In genomic region chr5:32562841-32563240, GRCh38 we compare ENCODE assay signal across 32 cellular contexts.
"Had no signal": no experiment of that assay in that cellular context is flagged by ENCODE, and none has a peak within 500 bp of the region (broad histone marks: within the 10 kb centered on the region; RNA-seq: fewer than 3 reads in every experiment).

No MANE protein-coding gene starts in this region.

- H2AFZ ChIP-seq: hepatocyte had no signal

- H3K27me3 Mint-ChIP-seq: activated B cell treated with CpG ODN at 0.5 μM for 24 hours; activated CD4-positive, alpha-beta T cell treated with anti-CD3 and anti-CD28 coated beads for 36 hours; activated naive CD8-positive, alpha-beta T cell; brain; progenitor cell of endocrine pancreas; stimulated activated naive CD8-positive, alpha-beta T cell treated with anti-CD3 and anti-CD28 coated beads, Interleukin-15, Interleukin-2, amounts not matched to agents 100 ng/mL and 50 ng/mL, for 24 hours; type B pancreatic cell had no signal

- H3K36me3 Mint-ChIP-seq: brain, type B pancreatic cell had no signal

- H3K4me3 Mint-ChIP-seq: activated B cell treated with CpG ODN at 0.5 μM for 24 hours; activated CD4-positive, alpha-beta T cell treated with anti-CD3 and anti-CD28 coated beads for 36 hours; activated naive CD8-positive, alpha-beta T cell; brain; nephron; stimulated activated effector memory CD8-positive, alpha-beta T cell treated with anti-CD3 and anti-CD28 coated beads, Interleukin-12 subunit alpha, Interleukin-12 subunit beta, amount 100 ng/mL, for 72 hours; stimulated activated naive CD8-positive, alpha-beta T cell treated with anti-CD3 and anti-CD28 coated beads, Interleukin-15, Interleukin-2, amounts not matched to agents 100 ng/mL and 50 ng/mL, for 24 hours; type B pancreatic cell had no signal

- H3K4me2 ChIP-seq: hepatocyte had no signal

- H3K27ac ChIP-seq: cardiac muscle cell, colonic mucosa, epithelial cell of prostate, esophagus squamous epithelium, gastroesophageal sphincter, hepatocyte, ovary, right lobe of liver, skin epidermis, vagina had no signal

- FAIRE-seq: endometrium, keratinocyte had no signal

- H3K4me1 ChIP-seq: colonic mucosa, esophagus squamous epithelium, gastroesophageal sphincter, vagina had no signal

- H3K27me3 ChIP-seq: cardiac muscle cell, colonic mucosa, esophagus squamous epithelium, gastroesophageal sphincter, hepatocyte, ovary, right lobe of liver, vagina had no signal

- H3K4me3 ChIP-seq: cardiac muscle cell, colonic mucosa, esophagus squamous epithelium, gastroesophageal sphincter, hepatocyte, mucosa of descending colon, ovary, right lobe of liver, skin epidermis, vagina had no signal

- H3K27ac Mint-ChIP-seq: activated B cell treated with CpG ODN at 0.5 μM for 24 hours; activated CD4-positive, alpha-beta T cell treated with anti-CD3 and anti-CD28 coated beads for 36 hours; activated naive CD8-positive, alpha-beta T cell; nephron; progenitor cell of endocrine pancreas; stimulated activated effector memory CD8-positive, alpha-beta T cell treated with anti-CD3 and anti-CD28 coated beads, Interleukin-12 subunit alpha, Interleukin-12 subunit beta, amount 100 ng/mL, for 72 hours; stimulated activated naive CD8-positive, alpha-beta T cell treated with anti-CD3 and anti-CD28 coated beads, Interleukin-15, Interleukin-2, amounts not matched to agents 100 ng/mL and 50 ng/mL, for 24 hours; type B pancreatic cell had no signal

- H3K79me2 ChIP-seq: hepatocyte had no signal

- DNase-seq: activated B cell treated with CpG ODN at 0.5 μM for 24 hours; activated CD4-positive, alpha-beta T cell treated with anti-CD3 and anti-CD28 coated beads for 36 hours; activated effector memory CD4-positive, alpha-beta T cell treated with Interleukin-2 at 50 U/mL for 16 hours; activated naive CD4-positive, alpha-beta T cell treated with Interleukin-2 at 50 U/mL for 16 hours; aorta; cerebellar nuclear complex; colonic mucosa; effector CD8-positive, alpha-beta T cell; esophagus squamous epithelium; left cardiac atrium; left ventricle myocardium superior; mucosa of descending colon; ovary; right lobe of liver; stimulated activated CD4-positive, alpha-beta T cell treated with anti-CD3 and anti-CD28 coated beads, Interleukin-12 subunit alpha, Interleukin-12 subunit beta, amount 100 ng/mL, for 4 hours; stimulated activated CD4-positive, alpha-beta T cell treated with anti-CD3 and anti-CD28 coated beads, Interleukin-4, amount 100 ng/mL, for 1 hour; substantia nigra had no signal

- H3K9me3 Mint-ChIP-seq: stimulated activated effector memory CD8-positive, alpha-beta T cell treated with anti-CD3 and anti-CD28 coated beads, Interleukin-12 subunit alpha, Interleukin-12 subunit beta, amount 100 ng/mL, for 72 hours; stimulated activated naive CD8-positive, alpha-beta T cell treated with anti-CD3 and anti-CD28 coated beads, Interleukin-15, Interleukin-2, amounts not matched to agents 100 ng/mL and 50 ng/mL, for 24 hours; type B pancreatic cell had no signal

- H3K36me3 ChIP-seq: cardiac muscle cell, colonic mucosa, esophagus squamous epithelium, gastroesophageal sphincter, ovary, right lobe of liver, vagina had no signal

- H3K9me3 ChIP-seq: colonic mucosa, esophagus squamous epithelium, mucosa of descending colon, ovary, right lobe of liver, vagina had no signal

- ATAC-seq: activated CD4-positive, alpha-beta T cell treated with anti-CD3 and anti-CD28 coated beads for 36 hours; gastroesophageal sphincter; left cardiac atrium; mucosa of descending colon; right lobe of liver; stimulated activated effector memory CD8-positive, alpha-beta T cell treated with anti-CD3 and anti-CD28 coated beads, Interleukin-12 subunit alpha, Interleukin-12 subunit beta, amount 100 ng/mL, for 72 hours had no signal

- H3K4me1 Mint-ChIP-seq: activated CD4-positive, alpha-beta T cell treated with anti-CD3 and anti-CD28 coated beads for 36 hours; nephron; stimulated activated effector memory CD8-positive, alpha-beta T cell treated with anti-CD3 and anti-CD28 coated beads, Interleukin-12 subunit alpha, Interleukin-12 subunit beta, amount 100 ng/mL, for 72 hours had no signal
